Comparison of ENCODE assay signal across 21 cellular contexts in genomic region chr12:86697916-86698315, GRCh38.
DNase-seq lines count a peak whose midpoint lies in the region; ATAC-seq and TF ChIP-seq lines count a peak whose summit lies in the region.
"Had no signal": no experiment of that assay in that cellular context is flagged by ENCODE, and none has a peak within 500 bp of the region (broad histone marks: within the 10 kb centered on the region; RNA-seq: fewer than 3 reads in every experiment).

No MANE protein-coding gene starts in this region.

- H3K36me3 Mint-ChIP-seq in nephron (ENCODE audit: low read depth): peaks cover 3% of the 10 kb centered on the region
- H3K36me3 Mint-ChIP-seq in naive thymus-derived CD8-positive, alpha-beta T cell: no peaks in the 10 kb centered on the region

- peaks cover 27% of the 10 kb centered on the region for H3K4me1 Mint-ChIP-seq in nephron
- H3K4me1 Mint-ChIP-seq in naive thymus-derived CD8-positive, alpha-beta T cell: peaks cover 0 to 2% (median 0%) of the 10 kb centered on the region in 4 donors

- DNase-seq in AG10803 (ENCODE audit: low read depth) (peak; percentile 50), amniotic epithelial cell (ENCODE audit: low read depth) (peak; percentile 57), fibroblast of peridontal ligament (ENCODE audit: extremely low read depth) (peak; percentile 61), KBM-7 (no peak)
- DNase-seq in activated CD8-positive, alpha-beta memory T cell treated with anti-CD3 and anti-CD28 coated beads, Interleukin-2, amount 50 U/mL, for 4 hours: no peak
- no peak for DNase-seq in naive thymus-derived CD8-positive, alpha-beta T cell
- DNase-seq: 8988T, ACHN, DMS153, DND-41, H7, MV-4-11, NCI-H1105, NCI-H1436 treated with DMSO at 0.1 percent for 48 hours, NCI-H187 treated with DMSO at 0.1 percent for 48 hours, NCI-H446, NCI-H524 treated with DMSO at 0.1 percent for 48 hours, NCI-H774, PC-3 had no signal

- H3K9me3 Mint-ChIP-seq in nephron: peaks cover 8% of the 10 kb centered on the region
- peaks cover 0 to 11% (median 6%) of the 10 kb centered on the region in 9 donors for H3K9me3 Mint-ChIP-seq in naive thymus-derived CD8-positive, alpha-beta T cell

- peak overlapping the region; percentile 86 to 95 (median 89) for H3K27ac Mint-ChIP-seq in nephron
- H3K27ac Mint-ChIP-seq in naive thymus-derived CD8-positive, alpha-beta T cell: no peak overlapping the region

- no peaks in the 10 kb centered on the region for H3K27me3 Mint-ChIP-seq in nephron (ENCODE audit: low read depth)
- H3K27me3 Mint-ChIP-seq in naive thymus-derived CD8-positive, alpha-beta T cell: no peaks in the 10 kb centered on the region

- no peak for ATAC-seq in naive thymus-derived CD8-positive, alpha-beta T cell
- ATAC-seq: K562, PC-3 had no signal

- no peak for TF ChIP-seq CTCF in AG10803 (conservative IDR thresholded peaks at IDR 0.05; ENCODE audit: low read length)
- no peak for TF ChIP-seq CTCF in nephron (IDR thresholded peaks at IDR 0.05; ENCODE audit: unreplicated experiment in 3 of 3)

- POLR2A ChIA-PET in naive thymus-derived CD8-positive, alpha-beta T cell (lab: Charles Lee): no interaction called here

- in situ Hi-C loops in KBM-7 (cut with MboI; ENCODE audit: low pct_unique_long_range_greater_than_20kb, low sequenced_read_pairs): no loop called here

- H3K4me3 ChIP-seq in AG10803 (ENCODE audit: low read length): no peak overlapping the region
- H3K4me3 ChIP-seq: K562 had no signal

- no peak overlapping the region for H3K4me3 Mint-ChIP-seq in nephron
- H3K4me3 Mint-ChIP-seq in naive thymus-derived CD8-positive, alpha-beta T cell: no peak overlapping the region

Comparison
In these comparisons a context has a peak if more than half of its experiments do, and no peak if none do; other contexts are left out.
1. DNase-seq: peak in AG10803 (single experiment), amniotic epithelial cell (single experiment) and fibroblast of peridontal ligament (single experiment); none in activated CD8-positive, alpha-beta memory T cell treated with anti-CD3 and anti-CD28 coated beads, Interleukin-2, amount 50 U/mL, for 4 hours (single experiment), naive thymus-derived CD8-positive, alpha-beta T cell (0 of 10) and KBM-7 (single experiment).
2. H3K27ac Mint-ChIP-seq: peak in nephron (3 of 3); none in naive thymus-derived CD8-positive, alpha-beta T cell (0 of 10).